In the genomic region with DNA sequence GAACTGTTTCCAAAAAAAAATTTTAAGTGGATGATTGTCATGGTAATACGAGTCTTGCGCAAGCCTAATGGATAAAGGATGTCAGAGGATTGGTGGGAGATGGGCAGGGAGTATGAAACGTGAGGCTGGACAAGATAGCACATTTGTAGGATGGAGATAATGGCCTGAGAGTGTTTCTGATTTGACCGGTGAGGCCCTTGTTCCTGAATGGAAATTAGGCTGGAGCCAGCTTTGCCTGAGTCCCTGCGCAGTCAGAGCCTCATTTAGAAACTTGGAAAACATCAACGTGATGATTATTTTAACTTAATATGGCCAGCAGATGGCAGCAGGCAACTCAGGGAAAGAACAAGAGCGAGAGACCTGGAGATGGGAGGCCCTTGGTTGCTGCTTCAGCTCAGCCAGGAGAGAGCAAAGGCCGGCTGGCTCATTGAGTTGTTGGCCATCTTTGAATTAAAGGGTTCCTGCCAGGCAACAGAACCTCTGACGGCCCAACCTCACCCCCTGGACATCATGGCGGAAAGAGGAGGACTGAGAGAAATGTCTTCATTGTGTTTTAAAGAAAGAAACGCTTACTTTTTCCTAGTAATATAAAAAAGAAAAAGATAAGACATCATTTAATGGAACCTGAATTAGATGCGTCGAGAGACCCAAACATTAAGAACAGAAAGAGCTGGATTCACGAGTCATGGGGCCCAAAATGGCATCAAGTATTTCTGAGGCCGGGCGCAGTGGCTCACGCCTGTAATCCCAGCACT, we compare ENCODE assay signal across 8 cellular contexts.
A peak's percentile ranks its signal among the peaks of the same experiment; 100 is the strongest.
DNase-seq lines count a peak whose midpoint lies in the region; ATAC-seq, FAIRE-seq and TF ChIP-seq lines count a peak whose summit lies in the region.

No MANE protein-coding gene starts in this region.

- H3K4me1 ChIP-seq in DND-41 (ENCODE audit: insufficient read depth, low read length) (no peaks in the 10 kb centered on the region), MM.1S (ENCODE audit: low read length) (no peaks in the 10 kb centered on the region), gastroesophageal sphincter (peaks cover 0 to 6% (median 0%) of the 10 kb centered on the region in 3 donors), pancreas (no peaks in the 10 kb centered on the region), upper lobe of left lung (peaks cover 0 to 6% (median 0%) of the 10 kb centered on the region in 4 donors)

- H3K9ac ChIP-seq in DND-41 (ENCODE audit: low read depth, low read length) = no peak overlapping the region
- H3K9ac ChIP-seq in MM.1S (ENCODE audit: low read length) = no peak overlapping the region

- H3K36me3 ChIP-seq in DND-41 (ENCODE audit: insufficient read depth, low read length) (no peaks in the 10 kb centered on the region), MM.1S (replicated peaks; ENCODE audit: insufficient read depth, low read length) (no peaks in the 10 kb centered on the region), gastroesophageal sphincter (no peaks in the 10 kb centered on the region), pancreas (no peaks in the 10 kb centered on the region), upper lobe of left lung (no peaks in the 10 kb centered on the region)

- no peaks in the 10 kb centered on the region for H3K9me3 ChIP-seq in DND-41 (ENCODE audit: insufficient read depth, low read length, severe bottlenecking)
- H3K9me3 ChIP-seq in MM.1S (replicated peaks; ENCODE audit: insufficient read depth, low read length) = no peaks in the 10 kb centered on the region
- no peaks in the 10 kb centered on the region for H3K9me3 ChIP-seq in gastroesophageal sphincter
- H3K9me3 ChIP-seq in pancreas = no peaks in the 10 kb centered on the region
- no peaks in the 10 kb centered on the region for H3K9me3 ChIP-seq in upper lobe of left lung

- H3K27ac ChIP-seq in DND-41 (ENCODE audit: low read length) = no peak overlapping the region
- H3K27ac ChIP-seq in MM.1S (ENCODE audit: low read length) = no peak overlapping the region
- H3K27ac ChIP-seq in gastroesophageal sphincter = no peak overlapping the region
- H3K27ac ChIP-seq in pancreas = no peak overlapping the region
- H3K27ac ChIP-seq in upper lobe of left lung = no peak overlapping the region

- H3K27me3 ChIP-seq in DND-41 (ENCODE audit: insufficient read depth, low read length, poor library complexity) (no peaks in the 10 kb centered on the region), MM.1S (replicated peaks; ENCODE audit: insufficient read depth, low read length) (no peaks in the 10 kb centered on the region), gastroesophageal sphincter (no peaks in the 10 kb centered on the region), pancreas (no peaks in the 10 kb centered on the region), upper lobe of left lung (no peaks in the 10 kb centered on the region)

- no peaks in the 10 kb centered on the region for H3F3A ChIP-seq in MM.1S (ENCODE audit: insufficient read depth, low read length)

- H3K79me2 ChIP-seq in DND-41 (ENCODE audit: insufficient read depth, low read length) (no peaks in the 10 kb centered on the region), MM.1S (ENCODE audit: low read length) (no peaks in the 10 kb centered on the region)

- DNase-seq in DND-41 = peak; percentile 66
- peak; percentile 82 for DNase-seq in MM.1S
- peak; percentile 89 to 92 for DNase-seq in SHP77 (lab: John Stamatoyannopoulos, UW)
- peak; percentile 74 for DNase-seq in activated effector memory CD4-positive, alpha-beta T cell treated with anti-CD3 and anti-CD28 coated beads, Interleukin-2, amount 50 U/mL, for 16 hours
- peak; percentile 54 to 72 (median 66) for DNase-seq in pancreas
- DNase-seq in upper lobe of left lung = peak in 1 of 2 donors; percentile 73

- H3K4me2 ChIP-seq in DND-41 (ENCODE audit: insufficient read depth, low read length) = no peak overlapping the region
- no peak overlapping the region for H3K4me2 ChIP-seq in MM.1S (ENCODE audit: low read depth, low read length)

- WGBS in gastroesophageal sphincter (ENCODE audit: low coverage in 1 of 2), 2 donors = 55% methylated on average over 16 to 17 of the region's 17 CpGs
- 46 to 50% methylated on average over 17 of the region's 17 CpGs for WGBS in pancreas, 2 donors
- 48 to 51% methylated on average over 17 of the region's 17 CpGs for WGBS in upper lobe of left lung, 2 donors

- TF ChIP-seq POLR2A in gastroesophageal sphincter (IDR thresholded peaks at IDR 0.05) = no peak
- TF ChIP-seq POLR2A in upper lobe of left lung (IDR thresholded peaks at IDR 0.05) = no peak

- peak; percentile 71 for TF ChIP-seq CTCF in DND-41 (IDR thresholded peaks at IDR 0.05; ENCODE audit: borderline replicate concordance, extremely low read depth, low read length, poor library complexity, severe bottlenecking)
- peak; percentile 57 for TF ChIP-seq CTCF in MM.1S (IDR thresholded peaks at IDR 0.05; ENCODE audit: low read length)
- peak; percentile 46 to 74 (median 64) for TF ChIP-seq CTCF in gastroesophageal sphincter (IDR thresholded peaks at IDR 0.05)
- TF ChIP-seq CTCF in pancreas (IDR thresholded peaks at IDR 0.05) = peak; percentile 21 to 39 (median 32)
- peak; percentile 30 to 72 (median 50) for TF ChIP-seq CTCF in upper lobe of left lung (IDR thresholded peaks at IDR 0.05)

- no peak for FAIRE-seq in pancreas (lab: Jason Lieb, UNC)

- intact Hi-C loops in pancreas (cut with DNase I) = loop anchor here in 2 of 3 donors (5.0 to 10.0 kb wide), 3 partner anchors 131 to 251 kb away; no protein-coding TSS in a partner anchor

- ATAC-seq in DND-41 (ENCODE audit: insufficient read depth, low read depth) (peak; percentile 93), GM21825 (IDR thresholded peaks at IDR 0.05; ENCODE audit: unreplicated experiment) (peak; percentile 83), gastroesophageal sphincter (peak; percentile 88), pancreas (peak; percentile 91 to 100 (median 97)), upper lobe of left lung (ENCODE audit: low FRiP score in 2 of 2) (peak; percentile 86 to 93)

- no peak overlapping the region for H3K4me3 ChIP-seq in DND-41 (ENCODE audit: low read depth in 1 of 2, low read length in 2 of 2)
- H3K4me3 ChIP-seq in MM.1S (ENCODE audit: low read length) = no peak overlapping the region
- H3K4me3 ChIP-seq in gastroesophageal sphincter = no peak overlapping the region
- no peak overlapping the region for H3K4me3 ChIP-seq in pancreas
- no peak overlapping the region for H3K4me3 ChIP-seq in upper lobe of left lung

- H4K20me1 ChIP-seq in DND-41 (ENCODE audit: insufficient read depth, low read length) = no peaks in the 10 kb centered on the region
- no peaks in the 10 kb centered on the region for H4K20me1 ChIP-seq in MM.1S (ENCODE audit: insufficient read depth, low read length)

- no peak for TF ChIP-seq EP300 in gastroesophageal sphincter (IDR thresholded peaks at IDR 0.05)
- TF ChIP-seq EP300 in upper lobe of left lung (IDR thresholded peaks at IDR 0.05) = no peak

- no peaks in the 10 kb centered on the region for H3K9me2 ChIP-seq in MM.1S (replicated peaks; ENCODE audit: insufficient read depth, low read length)

- H2AFZ ChIP-seq in DND-41 (ENCODE audit: low read depth, low read length) (no peak overlapping the region; the same call in 1 of the 2 replicates), MM.1S (ENCODE audit: low read length) (no peak overlapping the region)
